In the genomic region with DNA sequence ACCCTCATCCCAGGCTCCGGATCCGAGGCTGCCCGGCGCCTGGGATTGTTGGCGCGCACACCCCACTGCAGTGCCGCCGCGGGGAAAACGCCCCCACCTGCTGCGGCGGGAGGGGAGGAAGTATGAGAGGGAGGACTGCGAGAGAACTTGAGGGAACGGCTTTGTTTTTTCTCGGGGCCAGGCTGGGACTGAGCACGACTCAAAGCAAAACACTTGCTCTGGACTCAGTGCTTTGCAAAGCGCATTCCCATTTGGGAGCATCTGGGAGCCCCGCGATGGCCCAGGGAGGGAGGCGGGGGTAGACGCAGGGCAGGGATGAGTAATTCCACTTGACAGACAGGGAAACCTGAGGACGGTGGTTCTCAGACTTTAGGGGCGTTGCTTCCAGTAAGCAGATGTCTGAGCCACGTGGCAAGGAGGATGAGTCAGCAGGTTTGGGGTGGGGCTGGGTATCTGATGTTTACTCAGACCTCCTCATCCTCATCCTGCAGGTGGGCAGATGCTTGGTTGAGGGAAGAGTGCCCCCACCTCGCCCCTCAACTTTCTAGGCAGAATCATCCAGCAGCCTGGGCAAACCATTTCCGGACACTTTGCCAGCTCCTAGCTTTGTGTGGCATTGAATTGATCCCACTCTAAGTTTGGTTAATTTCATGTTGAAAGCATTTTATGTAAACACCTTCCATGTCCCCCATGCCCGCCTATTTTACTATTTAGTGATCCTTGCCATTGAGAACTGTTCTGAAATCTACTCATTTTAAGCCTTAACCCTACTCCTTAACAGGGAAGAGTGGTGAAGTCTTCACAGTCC, we compare ENCODE assay signal across 1 cellular context.
A peak's percentile ranks its signal among the peaks of the same experiment; 100 is the strongest.
TF ChIP-seq lines count a peak whose summit lies in the region.

No MANE protein-coding gene starts in this region.

TF ChIP-seq in A549, 52 proteins besides CTCF, POLR2A, EP300 and RAD21:
- TF ChIP-seq MAFK (IDR thresholded peaks at IDR 0.05; ENCODE audit: partially characterized antibody) (peak; percentile 99), BHLHE40 (IDR thresholded peaks at IDR 0.05; ENCODE audit: low read depth, low read length) (no peak), CHD4 (IDR thresholded peaks at IDR 0.05; ENCODE audit: borderline replicate concordance) (no peak), MYC (IDR thresholded peaks at IDR 0.05; ENCODE audit: borderline replicate concordance, low read length) (no peak; the same call in 1 of the 2 replicates), CBX2 (IDR thresholded peaks at IDR 0.05; ENCODE audit: borderline replicate concordance, low read depth) (no peak), TP53 (CRISPR knock-in tag; IDR thresholded peaks at IDR 0.05) (no peak), JUNB (IDR thresholded peaks at IDR 0.05) (peak; percentile 41; the same call in 1 of the 2 replicates), JUN (IDR thresholded peaks at IDR 0.05) (0 out of 5 replicates have a peak, but pooled peaks of 1 of the 2 experiments have one; percentile 20), FOXS1 (CRISPR knock-in tag; IDR thresholded peaks at IDR 0.05) (no peak), FOSL2 (IDR thresholded peaks at IDR 0.05) (peak; percentile 58), FOSL2 (CRISPR knock-in tag; IDR thresholded peaks at IDR 0.05) (peak; percentile 88), MAZ (IDR thresholded peaks at IDR 0.05; ENCODE audit: borderline replicate concordance, low read depth, low read length) (no peak), NFE2L2 (conservative IDR thresholded peaks at IDR 0.05; ENCODE audit: low read length) (peak; percentile 89), TFCP2L1 (CRISPR knock-in tag; IDR thresholded peaks at IDR 0.05) (no peak), ZC3H11A (IDR thresholded peaks at IDR 0.05) (no peak), FOSB (CRISPR knock-in tag; IDR thresholded peaks at IDR 0.05) (no peak), ZNF302 (CRISPR knock-in tag; IDR thresholded peaks at IDR 0.05) (peak; percentile 75), GATA3 (IDR thresholded peaks at IDR 0.05; ENCODE audit: borderline replicate concordance) (peak; percentile 30; the same call in 1 of the 2 replicates), POLR2AphosphoS2 (conservative IDR thresholded peaks at IDR 0.05; ENCODE audit: low read length) (no peak), CEBPB (IDR thresholded peaks at IDR 0.05) (no peak), KDM1A (IDR thresholded peaks at IDR 0.05; ENCODE audit: low read depth) (no peak)
- TF ChIP-seq, protein P1, sequence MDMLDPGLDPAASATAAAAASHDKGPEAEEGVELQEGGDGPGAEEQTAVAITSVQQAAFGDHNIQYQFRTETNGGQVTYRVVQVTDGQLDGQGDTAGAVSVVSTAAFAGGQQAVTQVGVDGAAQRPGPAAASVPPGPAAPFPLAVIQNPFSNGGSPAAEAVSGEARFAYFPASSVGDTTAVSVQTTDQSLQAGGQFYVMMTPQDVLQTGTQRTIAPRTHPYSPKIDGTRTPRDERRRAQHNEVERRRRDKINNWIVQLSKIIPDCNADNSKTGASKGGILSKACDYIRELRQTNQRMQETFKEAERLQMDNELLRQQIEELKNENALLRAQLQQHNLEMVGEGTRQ (IDR thresholded peaks at IDR 0.05) = peak; percentile 76
- TF ChIP-seq, protein P2, sequence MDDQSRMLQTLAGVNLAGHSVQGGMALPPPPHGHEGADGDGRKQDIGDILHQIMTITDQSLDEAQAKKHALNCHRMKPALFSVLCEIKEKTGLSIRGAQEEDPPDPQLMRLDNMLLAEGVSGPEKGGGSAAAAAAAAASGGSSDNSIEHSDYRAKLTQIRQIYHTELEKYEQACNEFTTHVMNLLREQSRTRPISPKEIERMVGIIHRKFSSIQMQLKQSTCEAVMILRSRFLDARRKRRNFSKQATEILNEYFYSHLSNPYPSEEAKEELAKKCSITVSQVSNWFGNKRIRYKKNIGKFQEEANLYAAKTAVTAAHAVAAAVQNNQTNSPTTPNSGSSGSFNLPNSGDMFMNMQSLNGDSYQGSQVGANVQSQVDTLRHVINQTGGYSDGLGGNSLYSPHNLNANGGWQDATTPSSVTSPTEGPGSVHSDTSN (IDR thresholded peaks at IDR 0.05) = 0 out of 2 replicates have a peak, but pooled peaks have one; percentile 63
- TF ChIP-seq, protein P3, sequence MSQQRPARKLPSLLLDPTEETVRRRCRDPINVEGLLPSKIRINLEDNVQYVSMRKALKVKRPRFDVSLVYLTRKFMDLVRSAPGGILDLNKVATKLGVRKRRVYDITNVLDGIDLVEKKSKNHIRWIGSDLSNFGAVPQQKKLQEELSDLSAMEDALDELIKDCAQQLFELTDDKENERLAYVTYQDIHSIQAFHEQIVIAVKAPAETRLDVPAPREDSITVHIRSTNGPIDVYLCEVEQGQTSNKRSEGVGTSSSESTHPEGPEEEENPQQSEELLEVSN (IDR thresholded peaks at IDR 0.05; ENCODE audit: borderline replicate concordance, low read depth) = peak; percentile 42; the same call in 1 of the 2 replicates
- TF ChIP-seq, protein P4, sequence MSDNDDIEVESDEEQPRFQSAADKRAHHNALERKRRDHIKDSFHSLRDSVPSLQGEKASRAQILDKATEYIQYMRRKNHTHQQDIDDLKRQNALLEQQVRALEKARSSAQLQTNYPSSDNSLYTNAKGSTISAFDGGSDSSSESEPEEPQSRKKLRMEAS (IDR thresholded peaks at IDR 0.05) = peak; percentile 93
- TF ChIP-seq, protein P5, sequence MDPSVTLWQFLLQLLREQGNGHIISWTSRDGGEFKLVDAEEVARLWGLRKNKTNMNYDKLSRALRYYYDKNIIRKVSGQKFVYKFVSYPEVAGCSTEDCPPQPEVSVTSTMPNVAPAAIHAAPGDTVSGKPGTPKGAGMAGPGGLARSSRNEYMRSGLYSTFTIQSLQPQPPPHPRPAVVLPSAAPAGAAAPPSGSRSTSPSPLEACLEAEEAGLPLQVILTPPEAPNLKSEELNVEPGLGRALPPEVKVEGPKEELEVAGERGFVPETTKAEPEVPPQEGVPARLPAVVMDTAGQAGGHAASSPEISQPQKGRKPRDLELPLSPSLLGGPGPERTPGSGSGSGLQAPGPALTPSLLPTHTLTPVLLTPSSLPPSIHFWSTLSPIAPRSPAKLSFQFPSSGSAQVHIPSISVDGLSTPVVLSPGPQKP (IDR thresholded peaks at IDR 0.05; ENCODE audit: low read depth, low read length) = no peak
- TF ChIP-seq, protein P6, sequence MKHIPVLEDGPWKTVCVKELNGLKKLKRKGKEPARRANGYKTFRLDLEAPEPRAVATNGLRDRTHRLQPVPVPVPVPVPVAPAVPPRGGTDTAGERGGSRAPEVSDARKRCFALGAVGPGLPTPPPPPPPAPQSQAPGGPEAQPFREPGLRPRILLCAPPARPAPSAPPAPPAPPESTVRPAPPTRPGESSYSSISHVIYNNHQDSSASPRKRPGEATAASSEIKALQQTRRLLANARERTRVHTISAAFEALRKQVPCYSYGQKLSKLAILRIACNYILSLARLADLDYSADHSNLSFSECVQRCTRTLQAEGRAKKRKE (CRISPR knock-in tag; IDR thresholded peaks at IDR 0.05; ENCODE audit: low read depth) = peak; percentile 47; the same call in 1 of the 2 replicates
